1 cellular context compared by ENCODE assay signal in genomic region chr6:33923857-33924514, GRCh38.
TF ChIP-seq lines count a peak whose summit lies in the region.

No MANE protein-coding gene starts in this region.

TF ChIP-seq in HepG2, 621 proteins besides CTCF, POLR2A, EP300 and RAD21 (continued from another document):
- TF ChIP-seq, protein P1, sequence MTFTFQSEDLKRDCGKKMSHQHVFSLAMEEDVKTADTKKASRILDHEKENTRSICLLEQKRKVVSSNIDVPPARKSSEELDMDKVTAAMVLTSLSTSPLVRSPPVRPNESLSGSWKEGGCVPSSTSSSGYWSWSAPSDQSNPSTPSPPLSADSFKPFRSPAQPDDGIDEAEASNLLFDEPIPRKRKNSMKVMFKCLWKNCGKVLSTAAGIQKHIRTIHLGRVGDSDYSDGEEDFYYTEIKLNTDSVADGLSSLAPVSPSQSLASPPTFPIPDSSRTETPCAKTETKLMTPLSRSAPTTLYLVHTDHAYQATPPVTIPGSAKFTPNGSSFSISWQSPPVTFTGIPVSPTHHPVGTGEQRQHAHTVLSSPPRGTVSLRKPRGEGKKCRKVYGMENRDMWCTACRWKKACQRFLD (CRISPR knock-in tag; IDR thresholded peaks at IDR 0.05; ENCODE audit: borderline replicate concordance): no peak
- TF ChIP-seq, protein P2, sequence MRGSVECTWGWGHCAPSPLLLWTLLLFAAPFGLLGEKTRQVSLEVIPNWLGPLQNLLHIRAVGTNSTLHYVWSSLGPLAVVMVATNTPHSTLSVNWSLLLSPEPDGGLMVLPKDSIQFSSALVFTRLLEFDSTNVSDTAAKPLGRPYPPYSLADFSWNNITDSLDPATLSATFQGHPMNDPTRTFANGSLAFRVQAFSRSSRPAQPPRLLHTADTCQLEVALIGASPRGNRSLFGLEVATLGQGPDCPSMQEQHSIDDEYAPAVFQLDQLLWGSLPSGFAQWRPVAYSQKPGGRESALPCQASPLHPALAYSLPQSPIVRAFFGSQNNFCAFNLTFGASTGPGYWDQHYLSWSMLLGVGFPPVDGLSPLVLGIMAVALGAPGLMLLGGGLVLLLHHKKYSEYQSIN (CRISPR knock-in tag; IDR thresholded peaks at IDR 0.05; ENCODE audit: borderline replicate concordance): no peak
- TF ChIP-seq ZNF724P (CRISPR knock-in tag; IDR thresholded peaks at IDR 0.05; ENCODE audit: borderline replicate concordance): no peak
- no peak for TF ChIP-seq ZEB1 (IDR thresholded peaks at IDR 0.05; ENCODE audit: insufficient replicate concordance, low read depth)
- no peak for TF ChIP-seq ZNF318 (CRISPR knock-in tag; IDR thresholded peaks at IDR 0.05)
- TF ChIP-seq ZSCAN12 (CRISPR knock-in tag; IDR thresholded peaks at IDR 0.05): no peak
- no peak for TF ChIP-seq IRF9 (CRISPR knock-in tag; IDR thresholded peaks at IDR 0.05; ENCODE audit: borderline replicate concordance)
- TF ChIP-seq FOXP1 (IDR thresholded peaks at IDR 0.05): no peak
- TF ChIP-seq FOXP1 (CRISPR knock-in tag; IDR thresholded peaks at IDR 0.05): no peak
